ENCODE assay signal across 23 cellular contexts in the genomic region with DNA sequence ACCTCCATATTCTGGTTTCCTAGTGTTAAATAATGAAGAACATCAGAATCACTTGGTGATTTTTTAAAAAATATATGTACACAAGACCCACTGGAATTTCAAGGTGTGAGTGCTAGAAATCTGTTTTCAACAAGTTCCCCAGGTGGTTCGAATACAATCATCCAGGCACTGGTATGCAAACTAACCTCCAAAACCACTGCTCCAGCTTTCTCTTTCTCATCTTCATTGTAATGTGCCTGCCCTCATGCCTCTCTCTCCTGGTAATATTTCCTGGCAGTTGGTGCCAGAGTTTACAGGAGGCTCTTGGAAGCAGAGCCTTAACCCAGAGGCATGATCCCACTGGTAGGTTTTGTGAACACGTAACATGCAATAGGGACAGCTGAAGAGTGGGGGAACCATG.
DNase-seq lines count a peak whose midpoint lies in the region; ATAC-seq, FAIRE-seq and TF ChIP-seq lines count a peak whose summit lies in the region.
"Had no signal": no experiment of that assay in that cellular context is flagged by ENCODE, and none has a peak within 500 bp of the region (broad histone marks: within the 10 kb centered on the region; RNA-seq: fewer than 3 reads in every experiment).

No MANE protein-coding gene starts in this region.

- H4K20me1 ChIP-seq in GM23338 (replicated peaks; ENCODE audit: insufficient read depth) (no peaks in the 10 kb centered on the region), MM.1S (ENCODE audit: insufficient read depth, low read length) (no peaks in the 10 kb centered on the region), H1 (replicated peaks in 1 of 2; ENCODE audit: control insufficient read depth in 1 of 2, insufficient read depth in 2 of 2, low read length in 2 of 2) (no peaks in the 10 kb centered on the region)
- H4K20me1 ChIP-seq: BLaER1 had no signal

- H3K4me2 ChIP-seq in GM23338 (no peak overlapping the region), MM.1S (ENCODE audit: low read depth, low read length) (peak overlapping the region; percentile 41; the same call in 1 of the 2 replicates), H1 (ENCODE audit: insufficient read depth in 1 of 2, low read depth in 2 of 2, low read length in 2 of 2) (0 out of 4 replicates have a peak overlapping the region, but pooled peaks of 1 of the 2 experiments have one; percentile 15)
- H3K4me2 ChIP-seq: BLaER1 had no signal

- ATAC-seq in GM23338 (peak; percentile 65), GM21528 (IDR thresholded peaks at IDR 0.05; ENCODE audit: low FRiP score, unreplicated experiment) (no peak), GM19328 (IDR thresholded peaks at IDR 0.05; ENCODE audit: unreplicated experiment) (no peak)
- ATAC-seq: CD8-positive, alpha-beta T cell; GM12878 had no signal

- TF ChIP-seq RAD21 in H1 (IDR thresholded peaks at IDR 0.05 in 1 of 2, conservative IDR thresholded peaks at IDR 0.05 in 1 of 2; ENCODE audit: low read depth in 2 of 2, low read length in 2 of 2), result no peak

- H2BK15ac ChIP-seq in H1 (ENCODE audit: low read length), result no peak overlapping the region

- H2BK12ac ChIP-seq in H1 (ENCODE audit: low read depth, low read length), result no peak overlapping the region

- H3K9me3 Mint-ChIP-seq in GM23338 (no peaks in the 10 kb centered on the region), neural crest cell (no peaks in the 10 kb centered on the region)
- H3K9me3 Mint-ChIP-seq: CD4-positive, CD25-positive, alpha-beta regulatory T cell; CD8-positive, alpha-beta T cell had no signal

- H3K79me1 ChIP-seq in H1 (ENCODE audit: low read depth, low read length), result no peaks in the 10 kb centered on the region

- H2BK120ac ChIP-seq in H1 (replicated peaks; ENCODE audit: low read depth, low read length), result no peak overlapping the region

- H3K79me2 ChIP-seq in GM23338 (replicated peaks; ENCODE audit: insufficient read depth) (no peaks in the 10 kb centered on the region), MM.1S (ENCODE audit: low read length) (no peaks in the 10 kb centered on the region), H1 (ENCODE audit: control insufficient read depth in 1 of 2, insufficient read depth in 2 of 2, low read length in 2 of 2) (no peaks in the 10 kb centered on the region)

- no peak overlapping the region for H4K91ac ChIP-seq in H1 (replicated peaks; ENCODE audit: insufficient read length, low read length)

- no peak for TF ChIP-seq POLR2A in H1 (IDR thresholded peaks at IDR 0.05; ENCODE audit: control extremely low read depth in 1 of 2, low read depth in 2 of 2, low read length in 2 of 2)

- H3K56ac ChIP-seq in H1 (replicated peaks; ENCODE audit: insufficient read length, low read depth, low read length), result no peak overlapping the region

- peak; percentile 84 for FAIRE-seq in H1 (lab: Jason Lieb, UNC)
- FAIRE-seq: A204.1, G401.6, H54 had no signal

- H3K27me3 Mint-ChIP-seq in GM23338 (ENCODE audit: insufficient read depth, low read depth, poor library complexity), result no peaks in the 10 kb centered on the region
- no peaks in the 10 kb centered on the region for H3K27me3 Mint-ChIP-seq in neural crest cell (ENCODE audit: low read depth)

- H2AFZ ChIP-seq in GM23338, result no peak overlapping the region
- H2AFZ ChIP-seq in MM.1S (ENCODE audit: low read length), result no peak overlapping the region
- no peak overlapping the region for H2AFZ ChIP-seq in H1 (ENCODE audit: low read length)
- H2AFZ ChIP-seq: GM23248 had no signal

- TF ChIP-seq CTCF in GM23338 (conservative IDR thresholded peaks at IDR 0.05; ENCODE audit: low read depth in 2 of 2) (no peak), MM.1S (IDR thresholded peaks at IDR 0.05; ENCODE audit: low read length) (no peak), H1 (IDR thresholded peaks at IDR 0.05; ENCODE audit: control extremely low read depth in 1 of 3, insufficient read depth in 1 of 3, low read depth in 1 of 3, low read length in 3 of 3) (no peak), neural crest cell (conservative IDR thresholded peaks at IDR 0.05) (no peak)

- H2BK5ac ChIP-seq in H1 (ENCODE audit: low read depth, low read length), result no peak overlapping the region

- H3K4me1 Mint-ChIP-seq in GM23338 (peaks cover 10% of the 10 kb centered on the region; the same call in 2 of the 3 replicates), neural crest cell (no peaks in the 10 kb centered on the region)
- H3K4me1 Mint-ChIP-seq: B cell; CD4-positive, CD25-positive, alpha-beta regulatory T cell had no signal

- H3K36me3 Mint-ChIP-seq in GM23338 (ENCODE audit: low read depth) (no peaks in the 10 kb centered on the region), neural crest cell (ENCODE audit: low read depth) (no peaks in the 10 kb centered on the region)
- H3K36me3 Mint-ChIP-seq: CD4-positive, CD25-positive, alpha-beta regulatory T cell; CD8-positive, alpha-beta T cell had no signal

- H3K27ac ChIP-seq in GM23338 (ENCODE audit: low read depth) (no peak overlapping the region), MM.1S (ENCODE audit: low read length) (no peak overlapping the region), H1 (ENCODE audit: low read depth, low read length) (no peak overlapping the region)
- H3K27ac ChIP-seq: 22Rv1, BLaER1, C4-2B, GM23248 had no signal

- 86% methylated on average over 2 of the region's 2 CpGs; no CpG with 5 or more reads in 1 of the 2 experiments for WGBS in H1 (ENCODE audit: extremely low coverage in 1 of 2, insufficient coverage in 1 of 2, insufficient read length in 1 of 2, insufficient replicate concordance in 2 of 2, low coverage in 1 of 2, low lambda C conversion rate in 2 of 2, missing lambda C conversion rate in 1 of 2), 2 experiments

- H2AK5ac ChIP-seq in H1 (ENCODE audit: low read depth, low read length), result no peak overlapping the region

- no peaks in the 10 kb centered on the region for H3F3A ChIP-seq in GM23338 (replicated peaks; ENCODE audit: low read depth)
- H3F3A ChIP-seq in MM.1S (ENCODE audit: insufficient read depth, low read length), result no peaks in the 10 kb centered on the region

- H3K4me3 Mint-ChIP-seq in GM23338 (no peak overlapping the region), neural crest cell (no peak overlapping the region)
- H3K4me3 Mint-ChIP-seq: B cell; CD4-positive, CD25-positive, alpha-beta regulatory T cell; CD8-positive, alpha-beta T cell had no signal

- no peak overlapping the region for H3K23ac ChIP-seq in H1 (ENCODE audit: insufficient read length)

- POLR2A ChIA-PET in H1 (lab: Charles Lee; ENCODE audit: partially characterized antibody), result no interaction called here

- no peak overlapping the region for H3K4ac ChIP-seq in H1 (replicated peaks; ENCODE audit: insufficient read length, low read depth, low read length)

- H4K5ac ChIP-seq in H1 (ENCODE audit: insufficient read length, low read depth, low read length), result no peak overlapping the region

- H3K27ac Mint-ChIP-seq in GM23338 (no peak overlapping the region), neural crest cell (ENCODE audit: unreplicated experiment) (peak overlapping the region; percentile 75)
- H3K27ac Mint-ChIP-seq: B cell; CD8-positive, alpha-beta T cell had no signal

- no peak overlapping the region for H3K9ac ChIP-seq in MM.1S (ENCODE audit: low read length)
- H3K9ac ChIP-seq in H1 (replicated peaks in 1 of 4; ENCODE audit: extremely low read depth in 1 of 4, low read depth in 3 of 4, low read length in 3 of 4), result no peak overlapping the region
- H3K9ac ChIP-seq: BLaER1, GM23248 had no signal

- H4K8ac ChIP-seq in H1 (ENCODE audit: extremely low read depth, insufficient read depth, low read length), result no peak overlapping the region

- H3K9me2 ChIP-seq in GM23338 (ENCODE audit: insufficient read depth) (no peaks in the 10 kb centered on the region), MM.1S (replicated peaks; ENCODE audit: insufficient read depth, low read length) (no peaks in the 10 kb centered on the region)

- no peaks in the 10 kb centered on the region for H3K9me3 ChIP-seq in MM.1S (replicated peaks; ENCODE audit: insufficient read depth, low read length)
- H3K9me3 ChIP-seq in H1 (ENCODE audit: insufficient read depth in 2 of 2, low read depth in 1 of 2, low read length in 1 of 2), result no peaks in the 10 kb centered on the region
- H3K9me3 ChIP-seq: BLaER1, Caco-2 had no signal

- no peak for TF ChIP-seq EP300 in H1 (IDR thresholded peaks at IDR 0.05; ENCODE audit: borderline replicate concordance in 1 of 2, low read depth in 2 of 2, low read length in 2 of 2)

- H3K36me3 ChIP-seq in GM23338 (ENCODE audit: insufficient read depth) (no peaks in the 10 kb centered on the region), MM.1S (replicated peaks; ENCODE audit: insufficient read depth, low read length) (no peaks in the 10 kb centered on the region), H1 (ENCODE audit: control insufficient read depth in 2 of 4, insufficient read depth in 4 of 4, low read length in 3 of 4) (0 out of 8 replicates have a peak, but pooled peaks cover 0 to 2% (median 0%) of the 10 kb centered on the region in 4 experiments)
- H3K36me3 ChIP-seq: BLaER1 had no signal

- no peaks in the 10 kb centered on the region for H3K23me2 ChIP-seq in H1 (ENCODE audit: low read depth, low read length)

- H3K4me3 ChIP-seq in GM23338 (no peak overlapping the region), MM.1S (ENCODE audit: low read length) (no peak overlapping the region), H1 (ENCODE audit: extremely low read depth in 1 of 4, insufficient read depth in 2 of 4, low read depth in 3 of 4, low read length in 4 of 4) (no peak overlapping the region)
- H3K4me3 ChIP-seq: BLaER1, GM12878, GM23248 had no signal

- H2BK20ac ChIP-seq in H1 (ENCODE audit: low read length), result no peak overlapping the region

- CTCF ChIA-PET in H1 (lab: Charles Lee; ENCODE audit: partially characterized antibody), result interaction anchor here (1.1 to 2.1 kb wide), 6 partner anchors 10 to 150 kb away, joined by 3 to 6 read pairs (median 4); no protein-coding TSS in a partner anchor

- no peaks in the 10 kb centered on the region for H3K4me1 ChIP-seq in GM23338 (ENCODE audit: insufficient read depth)
- peaks cover 11% of the 10 kb centered on the region for H3K4me1 ChIP-seq in MM.1S (ENCODE audit: low read length)
- peaks cover 0 to 8% (median 2%) of the 10 kb centered on the region in 4 experiments; a peak in 3 of 7 replicates for H3K4me1 ChIP-seq in H1 (replicated peaks in 1 of 4; ENCODE audit: control insufficient read depth in 3 of 4, insufficient read depth in 4 of 4, low read length in 3 of 4)
- H3K4me1 ChIP-seq: BLaER1, Caco-2 had no signal

- H3K18ac ChIP-seq in H1 (ENCODE audit: extremely low read depth, low read length), result no peak overlapping the region

- H3K27me3 ChIP-seq in GM23338 (ENCODE audit: insufficient read depth) (no peaks in the 10 kb centered on the region), MM.1S (replicated peaks; ENCODE audit: insufficient read depth, low read length) (no peaks in the 10 kb centered on the region), H1 (replicated peaks in 1 of 4; ENCODE audit: control insufficient read depth in 3 of 4, extremely low read depth in 1 of 4, insufficient read depth in 3 of 4, low read length in 3 of 4) (no peaks in the 10 kb centered on the region)
- H3K27me3 ChIP-seq: BLaER1 had no signal

- no peak overlapping the region for H3K14ac ChIP-seq in H1 (ENCODE audit: insufficient read length)

- DNase-seq in GM23338 (ENCODE audit: low spot score) (peak; percentile 6), MM.1S (peak; percentile 14), H1 (ENCODE audit: low read depth in 1 of 2, low spot score in 2 of 2) (no peak), neural crest cell (ENCODE audit: low read depth, low spot score) (no peak), NCI-H1092 (lab: John Stamatoyannopoulos, UW) (no peak), amniotic stem cell (lab: John Stamatoyannopoulos, UW) (no peak)
- DNase-seq: Caco-2; CD4-positive, CD25-positive, alpha-beta regulatory T cell; CD8-positive, alpha-beta T cell; DMS153; DND-41; GM23248; HCEC 1CT had no signal

Comparison
In these comparisons a context has a peak if more than half of its experiments do, and no peak if none do; other contexts are left out.
1. DNase-seq: peak in GM23338 (single experiment) and MM.1S (single experiment); none in H1 (0 of 2), neural crest cell (single experiment), NCI-H1092 (single experiment) and amniotic stem cell (single experiment).